2 cellular contexts compared by ENCODE assay signal in genomic region chr19:47310819-47311218, GRCh38.
A peak's percentile ranks its signal among the peaks of the same experiment; 100 is the strongest.
TF ChIP-seq lines count a peak whose summit lies in the region.

No MANE protein-coding gene starts in this region.

TF ChIP-seq in A549, 52 proteins besides CTCF, POLR2A, EP300 and RAD21:
- TF ChIP-seq KDM5A (IDR thresholded peaks at IDR 0.05) (no peak), HES2 (IDR thresholded peaks at IDR 0.05) (peak; percentile 67), CEBPB (IDR thresholded peaks at IDR 0.05) (peak; percentile 87 to 95)

TF ChIP-seq in IMR-90, 13 proteins besides CTCF, POLR2A, EP300 and RAD21:
- TF ChIP-seq RCOR1 (IDR thresholded peaks at IDR 0.05; ENCODE audit: insufficient replicate concordance, low read length) (no peak), CEBPB (IDR thresholded peaks at IDR 0.05; ENCODE audit: low read depth, low read length) (peak; percentile 52; the same call in 1 of the 2 replicates)
